8 cellular contexts compared by ENCODE assay signal in genomic region chr7:27921081-27921836, GRCh38.
DNase-seq lines count a peak whose midpoint lies in the region; TF ChIP-seq lines count a peak whose summit lies in the region.

No MANE protein-coding gene starts in this region.

- H3K4me1 ChIP-seq in iPS-20b (ENCODE audit: insufficient read depth, low read length) (peaks cover 8% of the 10 kb centered on the region; the same call in 1 of the 2 replicates), spleen (peaks cover 0 to 74% (median 22%) of the 10 kb centered on the region in 6 donors)
- H3K4me1 ChIP-seq in effector memory CD4-positive, alpha-beta T cell (ENCODE audit: control insufficient read depth, insufficient read depth, low read length, poor library complexity, severe bottlenecking), result no peaks in the 10 kb centered on the region

- H3K27me3 Mint-ChIP-seq in activated naive CD4-positive, alpha-beta T cell treated with anti-CD3 and anti-CD28 coated beads, Interleukin-2, amount 10 ng/mL, durations not matched to agents 7 days and 5 days, result no peaks in the 10 kb centered on the region

- H3K27ac Mint-ChIP-seq in activated naive CD4-positive, alpha-beta T cell treated with anti-CD3 and anti-CD28 coated beads, Interleukin-2, amount 10 ng/mL, durations not matched to agents 7 days and 5 days, result no peak overlapping the region

- peak overlapping the region; percentile 19; the same call in 1 of the 2 replicates for H3K9ac ChIP-seq in iPS-20b (ENCODE audit: low read depth, low read length)

- H3K4me1 Mint-ChIP-seq in activated naive CD4-positive, alpha-beta T cell treated with anti-CD3 and anti-CD28 coated beads, Interleukin-2, amount 10 ng/mL, durations not matched to agents 7 days and 5 days, result no peaks in the 10 kb centered on the region

- 52 to 59% (median 57%) methylated on average over 7 of the region's 7 CpGs for WGBS in spleen, 5 donors

- no peak for TF ChIP-seq CTCF in HL-60 (IDR thresholded peaks at IDR 0.05; ENCODE audit: insufficient read depth, low read length)
- TF ChIP-seq CTCF in spleen (IDR thresholded peaks at IDR 0.05 in 8 of 11, conservative IDR thresholded peaks at IDR 0.05 in 3 of 11), result peak in 10 of 11 experiments; percentile 13 to 73 (median 45)

- H3K36me3 ChIP-seq in iPS-20b (ENCODE audit: insufficient read depth, low read depth, low read length) (no peaks in the 10 kb centered on the region), spleen (no peaks in the 10 kb centered on the region)
- H3K36me3 ChIP-seq in effector memory CD4-positive, alpha-beta T cell (ENCODE audit: control insufficient read depth, insufficient read depth, low read length), result no peaks in the 10 kb centered on the region

- peak; percentile 30 for DNase-seq in activated naive CD4-positive, alpha-beta T cell treated with anti-CD3 and anti-CD28 coated beads, Interleukin-2, amount 10 ng/mL, durations not matched to agents 7 days and 5 days
- no peak for DNase-seq in activated naive CD4-positive, alpha-beta T cell treated with Interleukin-2 at 50 U/mL for 16 hours
- DNase-seq in HL-60 (ENCODE audit: low read depth in 1 of 2, low spot score in 1 of 2), result peak; percentile 11 to 60
- peak; percentile 76 to 87 for DNase-seq in NCI-H524 (lab: John Stamatoyannopoulos, UW)
- peak; percentile 64 for DNase-seq in amniotic stem cell (lab: John Stamatoyannopoulos, UW)
- no peak for DNase-seq in spleen
- no peak for DNase-seq in effector memory CD4-positive, alpha-beta T cell

- H3K9me3 ChIP-seq in iPS-20b (ENCODE audit: insufficient read depth, low read depth, low read length), result no peaks in the 10 kb centered on the region
- H3K9me3 ChIP-seq in spleen, result no peaks in the 10 kb centered on the region
- no peaks in the 10 kb centered on the region for H3K9me3 ChIP-seq in effector memory CD4-positive, alpha-beta T cell (ENCODE audit: control insufficient read depth, low read length)

- no peaks in the 10 kb centered on the region for H3K36me3 Mint-ChIP-seq in activated naive CD4-positive, alpha-beta T cell treated with anti-CD3 and anti-CD28 coated beads, Interleukin-2, amount 10 ng/mL, durations not matched to agents 7 days and 5 days

- H3K4me3 ChIP-seq in HL-60 (replicated peaks; ENCODE audit: insufficient read depth, low read length) (no peak overlapping the region), iPS-20b (ENCODE audit: low read length) (0 out of 2 replicates have a peak overlapping the region, but pooled peaks have one; percentile 14), spleen (no peak overlapping the region)
- no peak overlapping the region for H3K4me3 ChIP-seq in effector memory CD4-positive, alpha-beta T cell (ENCODE audit: insufficient read depth, low read depth, low read length, poor library complexity, severe bottlenecking)

- H3K27ac ChIP-seq in HL-60 (replicated peaks) (no peak overlapping the region), iPS-20b (ENCODE audit: low read length) (no peak overlapping the region), spleen (no peak overlapping the region)
- no peak overlapping the region for H3K27ac ChIP-seq in effector memory CD4-positive, alpha-beta T cell (ENCODE audit: insufficient read depth, low read length, poor library complexity, severe bottlenecking)

- TF ChIP-seq POLR2A in spleen (IDR thresholded peaks at IDR 0.05), result no peak

- H3K9me3 Mint-ChIP-seq in activated naive CD4-positive, alpha-beta T cell treated with anti-CD3 and anti-CD28 coated beads, Interleukin-2, amount 10 ng/mL, durations not matched to agents 7 days and 5 days, result no peaks in the 10 kb centered on the region

- intact Hi-C loops in spleen (cut with DNase I; ENCODE audit: low total_unique reads), result loop anchor here (10.0 kb wide), 1 partner anchor 726 kb away; no protein-coding TSS in a partner anchor

- H3K27me3 ChIP-seq in HL-60 (ENCODE audit: insufficient read depth, poor library complexity, severe bottlenecking) (no peaks in the 10 kb centered on the region), iPS-20b (ENCODE audit: insufficient read depth, low read length) (no peaks in the 10 kb centered on the region), spleen (replicated peaks in 1 of 7) (no peaks in the 10 kb centered on the region)
- no peaks in the 10 kb centered on the region for H3K27me3 ChIP-seq in effector memory CD4-positive, alpha-beta T cell (replicated peaks; ENCODE audit: control insufficient read depth, insufficient read depth, low read length, poor library complexity, severe bottlenecking)

- H3K4me3 Mint-ChIP-seq in activated naive CD4-positive, alpha-beta T cell treated with anti-CD3 and anti-CD28 coated beads, Interleukin-2, amount 10 ng/mL, durations not matched to agents 7 days and 5 days, result no peak overlapping the region

- CTCF ChIA-PET in activated naive CD4-positive, alpha-beta T cell treated with anti-CD3 and anti-CD28 coated beads, Interleukin-2, amount 10 ng/mL, durations not matched to agents 7 days and 5 days (lab: Charles Lee), result interaction anchor here (0.7 to 4.6 kb wide), 15 partner anchors 20 to 1617 kb away, joined by 3 to 33 read pairs (median 4); no protein-coding TSS in a partner anchor

Comparison
In these comparisons a context has a peak if more than half of its experiments do, and no peak if none do; other contexts are left out.
1. DNase-seq: peak in activated naive CD4-positive, alpha-beta T cell treated with anti-CD3 and anti-CD28 coated beads, Interleukin-2, amount 10 ng/mL, durations not matched to agents 7 days and 5 days (single experiment), HL-60 (2 of 2), NCI-H524 (2 of 2) and amniotic stem cell (single experiment); none in activated naive CD4-positive, alpha-beta T cell treated with Interleukin-2 at 50 U/mL for 16 hours (single experiment), spleen (single experiment) and effector memory CD4-positive, alpha-beta T cell (0 of 3).